Comparison of ENCODE assay signal across 10 cellular contexts in the genomic region with DNA sequence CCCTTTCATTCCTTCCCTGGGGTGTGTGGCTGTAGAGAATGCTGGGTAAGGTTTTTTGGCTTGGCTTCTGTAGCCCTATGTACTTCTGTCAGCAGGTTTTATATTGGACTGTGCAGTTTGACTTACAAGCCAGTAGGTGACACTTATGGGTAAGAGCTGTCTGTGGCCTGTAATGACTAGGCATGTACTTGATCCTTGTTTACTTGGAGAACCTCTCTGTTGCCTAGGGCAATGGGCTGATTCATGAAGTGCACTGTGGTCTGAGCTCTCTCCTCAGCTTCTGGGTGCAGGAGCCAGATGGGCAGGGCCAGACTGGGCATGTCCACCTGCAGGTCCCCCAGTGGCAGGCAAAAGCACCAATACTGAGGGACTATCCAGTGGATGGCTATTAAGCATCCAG.
DNase-seq lines count a peak whose midpoint lies in the region; ATAC-seq and TF ChIP-seq lines count a peak whose summit lies in the region.
"Had no signal": no experiment of that assay in that cellular context is flagged by ENCODE, and none has a peak within 500 bp of the region (broad histone marks: within the 10 kb centered on the region; RNA-seq: fewer than 3 reads in every experiment).

No MANE protein-coding gene starts in this region.

- TF ChIP-seq CTCF in retinal pigment epithelial cell (conservative IDR thresholded peaks at IDR 0.05; ENCODE audit: low read depth, low read length) = peak; percentile 31

- peak; percentile 3 for DNase-seq in NCI-H510A treated with DMSO at 0.1 percent for 48 hours (lab: John Stamatoyannopoulos, UW)
- DNase-seq in NCI-H510A (lab: John Stamatoyannopoulos, UW) = no peak
- peak; percentile 9 for DNase-seq in UCSD-AML1 (lab: John Stamatoyannopoulos, UW; ENCODE audit: unreplicated experiment)
- DNase-seq in retinal pigment epithelial cell (ENCODE audit: low read depth) = no peak
- DNase-seq in amygdala (lab: John Stamatoyannopoulos, UW) = no peak
- DNase-seq in stimulated activated CD4-positive, alpha-beta T cell treated with anti-CD3 and anti-CD28 coated beads, Interleukin-12 subunit alpha, Interleukin-12 subunit beta, amount 100 ng/mL, for 4 hours = no peak
- DNase-seq: right cardiac atrium, T-cell had no signal

- ATAC-seq in HG03378 (IDR thresholded peaks at IDR 0.05; ENCODE audit: unreplicated experiment) = peak; percentile 54
- ATAC-seq in HG03108 (IDR thresholded peaks at IDR 0.05; ENCODE audit: unreplicated experiment) = no peak
- ATAC-seq: right cardiac atrium, T-cell had no signal

- H3K4me3 ChIP-seq in retinal pigment epithelial cell (ENCODE audit: low read length) = no peak overlapping the region

Comparison
In these comparisons a context has a peak if more than half of its experiments do, and no peak if none do; other contexts are left out.
1. DNase-seq: peak in NCI-H510A treated with DMSO at 0.1 percent for 48 hours (single experiment) and UCSD-AML1 (single experiment); none in NCI-H510A (single experiment), retinal pigment epithelial cell (single experiment), amygdala (0 of 56) and stimulated activated CD4-positive, alpha-beta T cell treated with anti-CD3 and anti-CD28 coated beads, Interleukin-12 subunit alpha, Interleukin-12 subunit beta, amount 100 ng/mL, for 4 hours (single experiment).